In the genomic region with DNA sequence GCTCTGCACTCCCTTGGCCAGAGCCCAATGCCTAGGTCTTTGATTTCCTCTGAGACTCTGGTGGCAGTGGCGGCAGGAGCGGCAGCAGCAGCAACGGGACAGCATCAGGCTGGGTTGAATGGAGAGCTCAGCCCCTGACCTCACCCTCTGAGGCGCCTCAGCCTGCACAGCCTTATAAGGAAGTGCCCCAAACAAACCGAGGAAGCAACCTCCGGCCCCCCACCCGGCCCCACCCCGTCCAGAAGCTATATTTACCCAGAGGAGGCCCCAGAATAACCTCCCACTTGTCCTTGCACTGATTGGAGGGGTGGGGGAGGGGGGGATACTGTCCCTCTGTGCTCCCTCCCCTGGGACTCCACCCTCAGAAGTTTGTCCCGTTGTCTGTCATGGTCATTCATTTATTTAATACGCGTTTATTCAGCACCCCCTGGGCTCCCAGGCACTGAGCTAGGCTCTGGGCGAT, we compare ENCODE assay signal across 11 cellular contexts. TPM values are rescaled to one million over a fixed set of nuclear protein-coding genes. Genes with fewer than 3 reads are reported as not detected.
DNase-seq lines count a peak whose midpoint lies in the region; FAIRE-seq and TF ChIP-seq lines count a peak whose summit lies in the region.
"Had no signal": no experiment of that assay in that cellular context is flagged by ENCODE, and none has a peak within 500 bp of the region (broad histone marks: within the 10 kb centered on the region; RNA-seq: fewer than 3 reads in every experiment).

No MANE protein-coding gene starts in this region.

- no peaks in the 10 kb centered on the region for H3K9me3 ChIP-seq in Peyer's patch
- no peaks in the 10 kb centered on the region for H3K9me3 ChIP-seq in right atrium auricular region
- no peaks in the 10 kb centered on the region for H3K9me3 ChIP-seq in smooth muscle cell (replicated peaks; ENCODE audit: low read depth)

- H3K4me2 ChIP-seq in smooth muscle cell = peak overlapping the region; percentile 68

- no peak overlapping the region for H2AFZ ChIP-seq in smooth muscle cell (ENCODE audit: low read depth)

- H3K4me3 ChIP-seq in Peyer's patch (no peak overlapping the region), right atrium auricular region (peak overlapping the region in 1 of 2 donors; percentile 0), smooth muscle cell (no peak overlapping the region)

- H3K4me1 ChIP-seq in Peyer's patch (peaks cover 15 to 90% (median 20%) of the 10 kb centered on the region in 4 donors), right atrium auricular region (peaks cover 0 to 99% of the 10 kb centered on the region in 2 donors), smooth muscle cell (ENCODE audit: low read depth) (peaks cover 75% of the 10 kb centered on the region)

- DNase-seq in GM12892 (ENCODE audit: insufficient read length) = peak; percentile 76
- DNase-seq in Peyer's patch = peak in 2 of 3 donors; percentile 36 to 64
- peak; percentile 82 for DNase-seq in right atrium auricular region (ENCODE audit: low spot score)
- no peak for DNase-seq in smooth muscle cell (lab: John Stamatoyannopoulos, UW; ENCODE audit: unreplicated experiment)
- no peak for DNase-seq in DMS114 treated with DMSO at 0.1 percent for 48 hours (lab: John Stamatoyannopoulos, UW; ENCODE audit: unreplicated experiment)
- no peak for DNase-seq in stimulated activated naive CD4-positive, alpha-beta T cell treated with Interleukin-2 at 50 U/mL for 16 hours (lab: John Stamatoyannopoulos, UW)
- DNase-seq in middle frontal gyrus (ENCODE audit: extremely low spot score, low spot score) = no peak
- no peak for DNase-seq in HUDEP-2 (lab: John Stamatoyannopoulos, UW; ENCODE audit: unreplicated experiment in 76 of 76)
- DNase-seq: NCI-H2227 treated with DMSO at 0.1 percent for 48 hours had no signal

- H3K79me2 ChIP-seq in smooth muscle cell (ENCODE audit: low read depth) = no peaks in the 10 kb centered on the region

- WGBS in smooth muscle cell (ENCODE audit: low lambda C conversion rate) = 8% methylated on average over 12 of the region's 12 CpGs

- TF ChIP-seq POLR2A in GM12892 (IDR thresholded peaks at IDR 0.05; ENCODE audit: low read depth, low read length) (peak; percentile 73; the same call in 1 of the 2 replicates), Peyer's patch (IDR thresholded peaks at IDR 0.05) (no peak)

- FAIRE-seq in GM12892 (lab: Jason Lieb, UNC) = no peak

- H3F3A ChIP-seq in smooth muscle cell (ENCODE audit: low read depth) = peaks cover 26% of the 10 kb centered on the region

- H3K27me3 ChIP-seq in Peyer's patch (no peaks in the 10 kb centered on the region), right atrium auricular region (no peaks in the 10 kb centered on the region), smooth muscle cell (ENCODE audit: low read depth) (no peaks in the 10 kb centered on the region)

- no peak overlapping the region for H3K9ac ChIP-seq in smooth muscle cell (ENCODE audit: low read depth)

- H3K36me3 ChIP-seq in Peyer's patch (no peaks in the 10 kb centered on the region), right atrium auricular region (no peaks in the 10 kb centered on the region), smooth muscle cell (ENCODE audit: low read depth) (no peaks in the 10 kb centered on the region)

- peak overlapping the region; percentile 25 to 85 (median 54) for H3K27ac ChIP-seq in Peyer's patch
- peak overlapping the region; percentile 93 to 96 for H3K27ac ChIP-seq in right atrium auricular region
- peak overlapping the region; percentile 93 for H3K27ac ChIP-seq in smooth muscle cell (ENCODE audit: low read depth)

- TF ChIP-seq CTCF in Peyer's patch (IDR thresholded peaks at IDR 0.05) (no peak), right atrium auricular region (IDR thresholded peaks at IDR 0.05) (no peak), smooth muscle cell (IDR thresholded peaks at IDR 0.05; ENCODE audit: borderline replicate concordance, insufficient read depth, poor library complexity, severe bottlenecking) (no peak)

- no peaks in the 10 kb centered on the region for H4K20me1 ChIP-seq in smooth muscle cell (ENCODE audit: low read depth)

RNA-seq across cellular contexts. Expression of a gene that starts 12.2 kb away (rescaled TPM):
- not detected for polyA plus RNA-seq in GM12892 (2012; ENCODE audit: missing spikeins)
- 10 to 100 TPM in 1 of 4 donors, 1 to 10 TPM in 3; 2.8 to 25.6 (median 3.1) TPM for total RNA-seq in Peyer's patch
- 100 to 1,000 TPM; 134 to 173 TPM for total RNA-seq in right atrium auricular region
- 27.1 and 28.5 TPM in 2 replicates for total RNA-seq in smooth muscle cell
- polyA plus RNA-seq in smooth muscle cell = 11.3 and 23.3 TPM in 2 replicates
- total RNA-seq: activated naive CD4-positive, alpha-beta T cell treated with anti-CD3 and anti-CD28 coated beads, Interleukin-2, amount 50 U/mL, for 72 hours; natural killer cell treated with Interleukin-12 subunit alpha and Interleukin-12 subunit beta and Interleukin-15 and Interleukin-18, amount 100 ng/mL, for 72 hours had no signal

RNA-seq across cellular contexts. Expression of a gene that starts 23.1 kb away (rescaled TPM):
- polyA plus RNA-seq in GM12892 (2012; ENCODE audit: missing spikeins) = 0.36 TPM
- total RNA-seq in Peyer's patch (1 to 10 TPM in 1 of 4 donors, under 1 TPM in 1, not detected in 2; 0.28 to 1.3 TPM), right atrium auricular region (not detected), smooth muscle cell (not detected in 2 replicates)
- polyA plus RNA-seq in smooth muscle cell = 0.79 TPM in 1 of 2 replicates, not detected in the other
- total RNA-seq: activated naive CD4-positive, alpha-beta T cell treated with anti-CD3 and anti-CD28 coated beads, Interleukin-2, amount 50 U/mL, for 72 hours had no signal

RNA-seq across cellular contexts. Expression of a gene that starts 40.4 kb away (rescaled TPM):
- polyA plus RNA-seq in GM12892 (2012; ENCODE audit: missing spikeins) = 0.76 TPM
- total RNA-seq in Peyer's patch = 1 to 10 TPM in 2 of 4 donors, not detected in 2; 3.6 to 5.0 TPM
- total RNA-seq in right atrium auricular region = 1 to 10 TPM in 1 of 2 donors, under 1 TPM in 1; 0.67 to 2.5 TPM
- total RNA-seq in smooth muscle cell = 69.4 and 86.6 TPM in 2 replicates
- 145 and 277 TPM in 2 replicates for polyA plus RNA-seq in smooth muscle cell

RNA-seq across cellular contexts. Expression of a gene that starts 45.8 kb away (rescaled TPM):
- polyA plus RNA-seq in GM12892 (2012; ENCODE audit: missing spikeins) = not detected
- 1 to 10 TPM in 3 of 4 donors, not detected in 1; 1.9 to 2.2 (median 2.1) TPM for total RNA-seq in Peyer's patch
- 1 to 10 TPM; 1.2 to 1.8 TPM for total RNA-seq in right atrium auricular region
- total RNA-seq in smooth muscle cell = not detected in 2 replicates
- 1.00 TPM in 1 of 2 replicates, not detected in the other for polyA plus RNA-seq in smooth muscle cell
- total RNA-seq: natural killer cell treated with Interleukin-12 subunit alpha and Interleukin-12 subunit beta and Interleukin-15 and Interleukin-18, amount 100 ng/mL, for 72 hours had no signal

Comparison
In these comparisons a context has a peak if more than half of its experiments do, and no peak if none do; other contexts are left out.
1. DNase-seq: peak in GM12892 (single experiment), Peyer's patch (2 of 3) and right atrium auricular region (single experiment); none in smooth muscle cell (single experiment), DMS114 treated with DMSO at 0.1 percent for 48 hours (single experiment), stimulated activated naive CD4-positive, alpha-beta T cell treated with Interleukin-2 at 50 U/mL for 16 hours (single experiment), middle frontal gyrus (single experiment) and HUDEP-2 (0 of 76).
2. RNA of a gene that starts 40.4 kb away (total RNA-seq): 69.4 to 86.6 TPM in smooth muscle cell; 3.6 to 5.0 TPM in Peyer's patch and 0.67 to 2.5 TPM in right atrium auricular region; every median in the first group is over 10 times any median in the second.
3. Peak in every context shown above with its lines, with median percentiles within 50 percentile points of each other: H3K27ac ChIP-seq.